Comparison of ENCODE assay signal across 1 cellular context in genomic region chr2:3254438-3254941, GRCh38.
TF ChIP-seq lines count a peak whose summit lies in the region.

No MANE protein-coding gene starts in this region.

TF ChIP-seq in GM23338, 12 proteins besides CTCF, POLR2A, EP300 and RAD21 (continued from another document):
- TF ChIP-seq REST (IDR thresholded peaks at IDR 0.05; ENCODE audit: unreplicated experiment) (no peak), STAT1 (IDR thresholded peaks at IDR 0.05; ENCODE audit: unreplicated experiment) (no peak), NANOG (IDR thresholded peaks at IDR 0.05; ENCODE audit: borderline replicate concordance) (no peak), ZNF114 (CRISPR knock-in tag; IDR thresholded peaks at IDR 0.05) (no peak), POLR2AphosphoS5 (IDR thresholded peaks at IDR 0.05; ENCODE audit: low read depth) (no peak)
